ENCODE assay signal across 1 cellular context in genomic region chr19:55649579-55650557, GRCh38.
TF ChIP-seq lines count a peak whose summit lies in the region.

No MANE protein-coding gene starts in this region.

TF ChIP-seq in H1, 55 proteins besides CTCF, POLR2A, EP300 and RAD21:
- TF ChIP-seq ZNF274 (IDR thresholded peaks at IDR 0.05; ENCODE audit: borderline replicate concordance, extremely low read depth, low read length): no peak
- no peak for TF ChIP-seq TAF1 (IDR thresholded peaks at IDR 0.05; ENCODE audit: low read depth, low read length)
- TF ChIP-seq ATF2 (IDR thresholded peaks at IDR 0.05; ENCODE audit: low read length): no peak
- TF ChIP-seq CBX8 (IDR thresholded peaks at IDR 0.05; ENCODE audit: borderline replicate concordance, low read depth, low read length): no peak
- no peak for TF ChIP-seq SIRT6 (IDR thresholded peaks at IDR 0.05; ENCODE audit: low read length)
- TF ChIP-seq CHD2 (IDR thresholded peaks at IDR 0.05; ENCODE audit: low read length): no peak
- TF ChIP-seq USF2 (IDR thresholded peaks at IDR 0.05; ENCODE audit: low read length): no peak
- no peak for TF ChIP-seq TBP (IDR thresholded peaks at IDR 0.05; ENCODE audit: low read depth, low read length)
- TF ChIP-seq BACH1 (IDR thresholded peaks at IDR 0.05; ENCODE audit: low read length): no peak
- no peak for TF ChIP-seq JUN (IDR thresholded peaks at IDR 0.05; ENCODE audit: low read depth, low read length)
- no peak for TF ChIP-seq CBX5 (IDR thresholded peaks at IDR 0.05; ENCODE audit: low read depth, low read length)
- no peak for TF ChIP-seq KDM1A (IDR thresholded peaks at IDR 0.05; ENCODE audit: borderline replicate concordance, low read length)
- no peak for TF ChIP-seq SAP30 (IDR thresholded peaks at IDR 0.05; ENCODE audit: insufficient read depth, insufficient replicate concordance, low read length)
- no peak for TF ChIP-seq E2F6 (IDR thresholded peaks at IDR 0.05)
- no peak for TF ChIP-seq SIN3A (conservative IDR thresholded peaks at IDR 0.05 in 1 of 2, IDR thresholded peaks at IDR 0.05 in 1 of 2; ENCODE audit: low read depth in 1 of 2, low read length in 2 of 2)
- no peak for TF ChIP-seq GABPA (IDR thresholded peaks at IDR 0.05; ENCODE audit: borderline replicate concordance, insufficient read depth, low read length)
- no peak for TF ChIP-seq TEAD4 (IDR thresholded peaks at IDR 0.05; ENCODE audit: low read depth, low read length)
- TF ChIP-seq POLR2AphosphoS5 (IDR thresholded peaks at IDR 0.05; ENCODE audit: low read depth, low read length): no peak
- no peak for TF ChIP-seq HDAC2 (IDR thresholded peaks at IDR 0.05; ENCODE audit: borderline replicate concordance in 1 of 2, low read depth in 2 of 2, low read length in 2 of 2)
- no peak for TF ChIP-seq POU5F1 (IDR thresholded peaks at IDR 0.05; ENCODE audit: low read depth, low read length)
